ENCODE assay signal across 15 cellular contexts in the genomic region with DNA sequence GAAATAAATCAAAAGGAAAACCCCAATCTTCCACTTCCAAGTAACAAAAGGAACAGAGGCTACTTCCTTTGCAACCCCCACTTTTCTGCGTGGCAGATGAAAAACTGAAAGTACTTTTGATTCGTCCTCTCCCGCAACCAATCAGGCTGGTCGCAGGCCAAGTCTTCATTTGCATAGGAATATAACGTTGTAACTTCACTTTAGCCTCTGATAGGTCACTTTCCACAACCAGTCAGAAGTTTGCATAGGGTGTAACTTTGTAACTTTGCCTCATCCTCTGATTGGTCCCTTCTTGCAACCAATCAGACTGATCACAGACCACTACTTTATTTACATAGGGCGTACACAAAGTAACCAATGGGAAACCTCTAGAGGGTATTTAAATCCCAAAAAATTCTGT. TPM values are rescaled to one million over a fixed set of nuclear protein-coding genes. Genes with fewer than 3 reads are reported as not detected.
A peak's percentile ranks its signal among the peaks of the same experiment; 100 is the strongest.
DNase-seq lines count a peak whose midpoint lies in the region; ATAC-seq, FAIRE-seq and TF ChIP-seq lines count a peak whose summit lies in the region.
"Had no signal": no experiment of that assay in that cellular context is flagged by ENCODE, and none has a peak within 500 bp of the region (broad histone marks: within the 10 kb centered on the region; RNA-seq: fewer than 3 reads in every experiment).

No MANE protein-coding gene starts in this region.

- peaks cover 6% of the 10 kb centered on the region for H3K36me3 Mint-ChIP-seq in astrocyte (ENCODE audit: low read depth, unreplicated experiment)

- ATAC-seq in GM21360 (IDR thresholded peaks at IDR 0.05; ENCODE audit: unreplicated experiment), result no peak
- no peak for ATAC-seq in GM18858 (IDR thresholded peaks at IDR 0.05; ENCODE audit: unreplicated experiment)
- ATAC-seq: gastroesophageal sphincter had no signal

- H3K9me3 Mint-ChIP-seq in astrocyte (ENCODE audit: unreplicated experiment), result no peaks in the 10 kb centered on the region
- H3K9me3 Mint-ChIP-seq: nephron progenitor cell had no signal

- WGBS in testis, 2 donors, result 59 to 74% methylated on average over 6 of the region's 6 CpGs

- H3K9me3 ChIP-seq in astrocyte (ENCODE audit: insufficient read depth, low read depth, low read length), result no peaks in the 10 kb centered on the region
- no peaks in the 10 kb centered on the region for H3K9me3 ChIP-seq in testis
- H3K9me3 ChIP-seq: gastroesophageal sphincter, SK-N-SH had no signal

- H3K27ac Mint-ChIP-seq in astrocyte (ENCODE audit: unreplicated experiment), result no peak overlapping the region
- H3K27ac Mint-ChIP-seq: nephron progenitor cell had no signal

- no peak for TF ChIP-seq POLR2A in testis (IDR thresholded peaks at IDR 0.05)

- H3K4me1 Mint-ChIP-seq in astrocyte (ENCODE audit: low read depth, unreplicated experiment), result no peaks in the 10 kb centered on the region
- H3K4me1 Mint-ChIP-seq: nephron progenitor cell had no signal

- intact Hi-C loops in testis (cut with DNase I; ENCODE audit: low total_unique reads), result no loop called here

- H3K4me3 Mint-ChIP-seq in astrocyte (ENCODE audit: unreplicated experiment), result no peak overlapping the region
- H3K4me3 Mint-ChIP-seq: nephron progenitor cell had no signal

- H3K4me3 ChIP-seq in astrocyte (ENCODE audit: insufficient read depth, low read depth, low read length) (no peak overlapping the region), testis (no peak overlapping the region)
- H3K4me3 ChIP-seq: gastroesophageal sphincter had no signal

- H2AFZ ChIP-seq in astrocyte (ENCODE audit: low read depth, low read length), result no peak overlapping the region

- H3K4me2 ChIP-seq in astrocyte (ENCODE audit: low read length), result no peak overlapping the region
- H3K4me2 ChIP-seq: SK-N-SH had no signal

- H3K27me3 ChIP-seq in astrocyte (ENCODE audit: insufficient read depth, low read length) (no peaks in the 10 kb centered on the region), testis (no peaks in the 10 kb centered on the region)
- H3K27me3 ChIP-seq: gastroesophageal sphincter had no signal

- FAIRE-seq in astrocyte (lab: Jason Lieb, UNC), result no peak

- DNase-seq in stimulated activated CD4-positive, alpha-beta T cell treated with anti-CD3 and anti-CD28 coated beads, Interleukin-1b, Interleukin-23, amount 100 ng/mL, for 48 hours, result peak; percentile 25
- DNase-seq in stimulated activated CD4-positive, alpha-beta T cell treated with anti-CD3 and anti-CD28 coated beads, Interleukin-4, amount 100 ng/mL, for 24 hours, result no peak
- DNase-seq in OCI-M1 (lab: John Stamatoyannopoulos, UW), result peak; percentile 64
- peak; percentile 4 for DNase-seq in astrocyte (ENCODE audit: low read depth)
- peak; percentile 26 for DNase-seq in testis
- no peak for DNase-seq in NOMO-1 treated with dmso at 0.1 percent for 144 hours (lab: John Stamatoyannopoulos, UW; ENCODE audit: unreplicated experiment)
- DNase-seq: activated CD8-positive, alpha-beta memory T cell treated with anti-CD3 and anti-CD28 coated beads, Interleukin-2, amount 50 U/mL, for 48 hours; anterior cingulate cortex; DMS53; NCI-H187; nephron progenitor cell; SK-N-SH had no signal

- H3K27ac ChIP-seq in astrocyte (ENCODE audit: low read depth, low read length) (no peak overlapping the region), testis (no peak overlapping the region)
- H3K27ac ChIP-seq: gastroesophageal sphincter had no signal

- no peaks in the 10 kb centered on the region for H3K36me3 ChIP-seq in astrocyte (ENCODE audit: insufficient read depth, low read length)
- no peaks in the 10 kb centered on the region for H3K36me3 ChIP-seq in testis (ENCODE audit: low read depth, missing control alignments)
- H3K36me3 ChIP-seq: gastroesophageal sphincter had no signal

- H3K79me2 ChIP-seq in astrocyte (ENCODE audit: insufficient read depth, low read length), result no peaks in the 10 kb centered on the region

- no peaks in the 10 kb centered on the region for H3K27me3 Mint-ChIP-seq in astrocyte (ENCODE audit: low read depth, unreplicated experiment)

- no peak for TF ChIP-seq CTCF in astrocyte (IDR thresholded peaks at IDR 0.05; ENCODE audit: insufficient read depth, low read depth, low read length)
- no peak for TF ChIP-seq CTCF in testis (IDR thresholded peaks at IDR 0.05)

- no peaks in the 10 kb centered on the region for H3K4me1 ChIP-seq in astrocyte (ENCODE audit: insufficient read depth, low read length)
- H3K4me1 ChIP-seq in testis, result no peaks in the 10 kb centered on the region
- H3K4me1 ChIP-seq: gastroesophageal sphincter had no signal

- H3K9ac ChIP-seq in astrocyte (ENCODE audit: low read length), result no peak overlapping the region
- H3K9ac ChIP-seq: SK-N-SH had no signal

- no peaks in the 10 kb centered on the region for H4K20me1 ChIP-seq in astrocyte (ENCODE audit: insufficient read depth, low read length)

RNA-seq across cellular contexts. Expression of a gene that starts 37.2 kb away (rescaled TPM):
- total RNA-seq in astrocyte (11.5 and 11.7 TPM in 2 replicates), testis (10 to 100 TPM in 1 of 2 donors, 1 to 10 TPM in 1; 8.7 to 10.1 TPM)
- polyA plus RNA-seq in testis (ENCODE audit: insufficient read depth, low read depth, low replicate concordance), result 9.5 TPM

RNA-seq across cellular contexts. Expression of a gene that starts 42.9 kb away (rescaled TPM):
- 10.0 and 10.5 TPM in 2 replicates for total RNA-seq in astrocyte
- total RNA-seq in testis, result 1 to 10 TPM; 2.0 to 3.3 TPM
- 2.7 TPM for polyA plus RNA-seq in testis (ENCODE audit: insufficient read depth, low read depth, low replicate concordance)

Comparison
In these comparisons a context has a peak if more than half of its experiments do, and no peak if none do; other contexts are left out.
1. DNase-seq: peak in stimulated activated CD4-positive, alpha-beta T cell treated with anti-CD3 and anti-CD28 coated beads, Interleukin-1b, Interleukin-23, amount 100 ng/mL, for 48 hours (single experiment), OCI-M1 (single experiment), astrocyte (single experiment) and testis (single experiment); none in stimulated activated CD4-positive, alpha-beta T cell treated with anti-CD3 and anti-CD28 coated beads, Interleukin-4, amount 100 ng/mL, for 24 hours (single experiment) and NOMO-1 treated with dmso at 0.1 percent for 144 hours (single experiment).